8 cellular contexts compared by ENCODE assay signal in the genomic region with DNA sequence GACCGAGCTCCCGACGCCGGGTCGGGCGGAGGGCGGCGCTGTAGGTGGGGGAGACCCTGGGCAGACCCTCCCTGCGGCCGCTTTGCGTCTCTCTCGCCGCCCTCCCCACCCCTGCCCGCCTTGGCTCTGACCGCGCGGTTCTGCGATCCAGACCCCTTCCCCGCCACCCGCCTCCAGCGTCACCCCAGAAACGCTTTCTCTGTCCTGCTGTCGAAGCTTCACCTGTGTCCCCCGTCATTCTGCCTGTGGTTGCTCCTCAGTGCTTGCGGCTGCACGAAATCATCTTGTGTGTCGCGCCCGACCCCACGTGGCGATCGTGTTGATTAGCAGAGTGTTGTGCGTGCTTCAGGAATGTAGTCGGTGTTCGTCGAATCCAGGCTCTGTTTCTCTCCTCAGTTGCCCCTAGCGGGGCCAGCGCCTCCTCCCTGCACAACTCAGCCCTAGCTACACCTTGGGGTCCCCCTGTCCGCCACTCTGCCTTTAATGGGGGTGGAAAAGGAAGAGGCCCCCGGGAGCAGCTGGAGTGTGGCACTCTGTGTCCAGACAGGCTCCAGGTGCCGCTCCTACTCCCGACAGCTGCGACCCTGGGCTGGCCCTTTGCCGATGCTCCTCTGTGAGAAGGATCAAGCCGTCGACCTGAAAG. TPM values are rescaled to one million over a fixed set of nuclear protein-coding genes. Genes with fewer than 3 reads are reported as not detected.
DNase-seq lines count a peak whose midpoint lies in the region; ATAC-seq and TF ChIP-seq lines count a peak whose summit lies in the region.

No MANE protein-coding gene starts in this region.

- H3K4me3 ChIP-seq in NT2/D1 (ENCODE audit: insufficient read length, low read depth) (peak overlapping the region; percentile 98), epithelial cell of proximal tubule (ENCODE audit: low read depth, low read length) (peak overlapping the region; percentile 80), muscle layer of duodenum (ENCODE audit: low read depth in 1 of 2, low read length in 2 of 2) (peak overlapping the region; percentile 66 to 82)

- H3K36me3 ChIP-seq in NT2/D1 (ENCODE audit: insufficient read depth, insufficient read length, low read length) (peaks cover 47% of the 10 kb centered on the region), muscle layer of duodenum (ENCODE audit: control insufficient read depth in 1 of 2, insufficient read depth in 2 of 2, low read length in 2 of 2) (peaks cover 3 to 8% of the 10 kb centered on the region in 2 donors)

- in situ Hi-C loops in G401 (cut with HindIII; ENCODE audit: low sequenced_read_pairs) = loop anchor here (10.0 kb wide), 1 partner anchor 196 kb away; no protein-coding TSS in a partner anchor

- H3K27ac ChIP-seq in muscle layer of duodenum (ENCODE audit: low read length) = no peak overlapping the region

- ATAC-seq in HG03066 (IDR thresholded peaks at IDR 0.05; ENCODE audit: low read depth, unreplicated experiment) (peak; percentile 17), HG03159 (IDR thresholded peaks at IDR 0.05; ENCODE audit: unreplicated experiment) (no peak)

- H3K9me3 ChIP-seq in NT2/D1 (ENCODE audit: insufficient read depth, low read length) (no peaks in the 10 kb centered on the region), muscle layer of duodenum (ENCODE audit: control insufficient read depth in 1 of 2, low read length in 2 of 2) (no peaks in the 10 kb centered on the region)

- peak overlapping the region; percentile 98 for H3K9ac ChIP-seq in NT2/D1 (ENCODE audit: insufficient read length, low read depth)

- H3K4me1 ChIP-seq in NT2/D1 (ENCODE audit: insufficient read depth, insufficient read length) = peaks cover 40% of the 10 kb centered on the region
- H3K4me1 ChIP-seq in muscle layer of duodenum (ENCODE audit: control insufficient read depth in 1 of 2, insufficient read depth in 2 of 2, low read length in 2 of 2) = peaks cover 11 to 35% of the 10 kb centered on the region in 2 donors

- TF ChIP-seq CTCF in epithelial cell of proximal tubule (conservative IDR thresholded peaks at IDR 0.05; ENCODE audit: low read depth, low read length) = peak; percentile 30

- H3K27me3 ChIP-seq in NT2/D1 (ENCODE audit: insufficient read depth, insufficient read length) (no peaks in the 10 kb centered on the region), muscle layer of duodenum (ENCODE audit: low read depth, low read length) (no peaks in the 10 kb centered on the region)

- DNase-seq in G401 (ENCODE audit: low spot score) (peak; percentile 53), NT2/D1 (ENCODE audit: low read depth, low spot score) (peak; percentile 39), activated T-cell treated with anti-CD3 and anti-CD28 coated beads for 48 hours (ENCODE audit: low read depth) (peak; percentile 56), epithelial cell of proximal tubule (ENCODE audit: low read depth) (no peak)
- peak; percentile 37 for DNase-seq in stimulated activated CD8-positive, alpha-beta memory T cell treated with anti-CD3 and anti-CD28 coated beads, Interleukin-7, amount 100 ng/mL, for 24 hours (ENCODE audit: low read depth)

RNA-seq across cellular contexts. Expression of a gene that starts 0.9 kb away (rescaled TPM):
- total RNA-seq in G401 (2014; rRNA removed; shearing (Covaris generic)) = 78.1 and 84.1 TPM in 2 replicates
- 53.4 and 66.1 TPM in 2 replicates for total RNA-seq in epithelial cell of proximal tubule

RNA-seq across cellular contexts. Expression of a gene that starts 9.1 kb away (rescaled TPM):
- 0.31 and 0.98 TPM in 2 replicates for total RNA-seq in G401 (2014; rRNA removed; shearing (Covaris generic))
- total RNA-seq in epithelial cell of proximal tubule = 7.7 and 20.1 TPM in 2 replicates

RNA-seq across cellular contexts. Expression of a gene that starts 36.1 kb away (rescaled TPM):
- 20.6 and 31.9 TPM in 2 replicates for total RNA-seq in G401 (2014; rRNA removed; shearing (Covaris generic))
- total RNA-seq in epithelial cell of proximal tubule = 52.9 and 83.9 TPM in 2 replicates

RNA-seq across cellular contexts. Expression of a gene that starts 56.1 kb away (rescaled TPM):
- total RNA-seq in G401 (2014; rRNA removed; shearing (Covaris generic)) = 164 and 168 TPM in 2 replicates
- 163 and 204 TPM in 2 replicates for total RNA-seq in epithelial cell of proximal tubule

RNA-seq across cellular contexts. Expression of a gene that starts 56.9 kb away (rescaled TPM):
- 1.1 and 7.9 TPM in 2 replicates for total RNA-seq in G401 (2014; rRNA removed; shearing (Covaris generic))
- total RNA-seq in epithelial cell of proximal tubule = 20.6 and 30.7 TPM in 2 replicates
